Comparison of ENCODE assay signal across 15 cellular contexts in the genomic region with DNA sequence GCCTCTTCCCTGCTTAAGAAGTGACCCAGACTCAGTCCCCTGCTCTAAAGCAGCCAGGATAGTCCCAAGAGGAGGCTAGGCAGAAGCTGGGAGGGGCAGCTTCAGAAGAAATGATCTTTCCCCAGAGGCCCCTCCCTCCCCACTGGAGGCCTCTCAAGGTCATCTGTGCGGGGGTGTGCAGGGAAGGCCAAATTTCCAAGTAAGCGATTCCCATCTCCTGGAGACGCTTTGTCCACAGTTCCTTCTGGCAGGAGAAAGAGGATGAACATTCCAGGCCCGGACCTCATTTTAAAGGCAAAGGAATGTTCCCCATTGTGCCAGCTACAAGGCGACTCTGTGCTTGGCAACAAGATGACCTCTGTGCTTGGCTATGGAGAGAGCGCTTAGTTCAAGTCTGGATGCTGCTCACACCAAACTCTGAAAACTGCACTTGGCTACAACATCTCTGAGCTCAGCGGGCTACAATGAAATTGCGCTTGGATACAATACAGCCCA. TPM values are rescaled to one million over a fixed set of nuclear protein-coding genes. Genes with fewer than 3 reads are reported as not detected.
DNase-seq lines count a peak whose midpoint lies in the region; ATAC-seq and TF ChIP-seq lines count a peak whose summit lies in the region.
"Had no signal": no experiment of that assay in that cellular context is flagged by ENCODE, and none has a peak within 500 bp of the region (broad histone marks: within the 10 kb centered on the region; RNA-seq: fewer than 3 reads in every experiment).

No MANE protein-coding gene starts in this region.

- 17 to 32% (median 25%) methylated on average over 8 of the region's 8 CpGs for WGBS in psoas muscle, 3 donors

- ATAC-seq in psoas muscle (peak in 3 of 4 donors; percentile 67 to 81 (median 72)), HG02973 (IDR thresholded peaks at IDR 0.05; ENCODE audit: unreplicated experiment) (no peak), GM18517 (IDR thresholded peaks at IDR 0.05; ENCODE audit: unreplicated experiment) (no peak)
- ATAC-seq: Panc1; stimulated activated memory B cell treated with anti-CD40 and anti-IgM and Interleukin-4, amounts not matched to agents 10 μg/mL and 1 μg/mL and 100 μg/mL, for 72 hours had no signal

- H3K9me3 ChIP-seq in right atrium auricular region (no peaks in the 10 kb centered on the region), psoas muscle (no peaks in the 10 kb centered on the region)

- H3K27me3 ChIP-seq in right atrium auricular region (no peaks in the 10 kb centered on the region), psoas muscle (ENCODE audit: insufficient read depth in 3 of 3, low read length in 2 of 3) (no peaks in the 10 kb centered on the region)

- TF ChIP-seq CTCF in right atrium auricular region (IDR thresholded peaks at IDR 0.05) (no peak), psoas muscle (IDR thresholded peaks at IDR 0.05) (no peak)

- H3K27ac ChIP-seq in right atrium auricular region (peak overlapping the region; percentile 19 to 61), psoas muscle (no peak overlapping the region)

- peak; percentile 91 for DNase-seq in EH (ENCODE audit: low read depth)
- DNase-seq in cerebellar cortex (ENCODE audit: low spot score): peak; percentile 25
- DNase-seq in right atrium auricular region (ENCODE audit: low spot score): peak; percentile 67
- DNase-seq in psoas muscle: peak; percentile 63 to 74
- DNase-seq in NCI-H524 (lab: John Stamatoyannopoulos, UW): no peak
- no peak for DNase-seq in activated effector memory CD4-positive, alpha-beta T cell treated with anti-CD3 and anti-CD28 coated beads, Interleukin-2, amount 50 U/mL, for 16 hours
- DNase-seq: activated CD8-positive, alpha-beta memory T cell treated with anti-CD3 and anti-CD28 coated beads, Interleukin-2, amount 50 U/mL, for 48 hours; AML-193; mesendoderm; NCI-H2029 had no signal

- H3K4me1 ChIP-seq in right atrium auricular region (peaks cover 0 to 25% of the 10 kb centered on the region in 2 donors), psoas muscle (no peaks in the 10 kb centered on the region)

- intact Hi-C loops in psoas muscle (cut with DNase I): no loop called here

- H3K36me3 ChIP-seq in right atrium auricular region (peaks cover 15% of the 10 kb centered on the region), psoas muscle (ENCODE audit: insufficient read depth in 1 of 2, low read depth in 1 of 2) (no peaks in the 10 kb centered on the region)

- H3K4me3 ChIP-seq in right atrium auricular region: no peak overlapping the region
- H3K4me3 ChIP-seq in psoas muscle: no peak overlapping the region

RNA-seq across cellular contexts. Expression of a gene that starts 23.5 kb away (rescaled TPM):
- 1 to 10 TPM; 6.8 to 7.2 TPM for total RNA-seq in right atrium auricular region
- total RNA-seq in psoas muscle: 10 to 100 TPM in 1 of 4 donors, 1 to 10 TPM in 3; 3.7 to 10.6 (median 8.0) TPM
- 1 to 10 TPM; 4.6 to 8.9 (median 8.5) TPM for polyA plus RNA-seq in psoas muscle

RNA-seq across cellular contexts. Expression of a gene that starts 26.4 kb away (rescaled TPM):
- total RNA-seq in right atrium auricular region (not detected), psoas muscle (not detected)
- not detected for polyA plus RNA-seq in psoas muscle
- total RNA-seq: glomerular endothelial cell had no signal

RNA-seq across cellular contexts. Expression of a gene that starts 50.5 kb away (rescaled TPM):
- total RNA-seq in right atrium auricular region (1 to 10 TPM; 1.4 to 3.5 TPM), psoas muscle (1 to 10 TPM in 3 of 4 donors, under 1 TPM in 1; 0.48 to 5.1 (median 1.4) TPM)
- 1 to 10 TPM in 1 of 3 donors, under 1 TPM in 2; 0.88 to 1.0 (median 0.90) TPM for polyA plus RNA-seq in psoas muscle

Comparison
In these comparisons a context has a peak if more than half of its experiments do, and no peak if none do; other contexts are left out.
1. DNase-seq: peak in EH (single experiment), cerebellar cortex (single experiment), right atrium auricular region (single experiment) and psoas muscle (2 of 2); none in NCI-H524 (0 of 2) and activated effector memory CD4-positive, alpha-beta T cell treated with anti-CD3 and anti-CD28 coated beads, Interleukin-2, amount 50 U/mL, for 16 hours (single experiment).
2. ATAC-seq: peak in psoas muscle (3 of 4); none in HG02973 (single experiment) and GM18517 (single experiment).